ENCODE assay signal across 17 cellular contexts in genomic region chr14:96637521-96637920, GRCh38.
"Had no signal": no experiment of that assay in that cellular context is flagged by ENCODE, and none has a peak within 500 bp of the region (broad histone marks: within the 10 kb centered on the region; RNA-seq: fewer than 3 reads in every experiment).

No MANE protein-coding gene starts in this region.

- H3K4me1 ChIP-seq: body of pancreas, heart left ventricle, parathyroid adenoma, sigmoid colon, thyroid gland, uterus had no signal

- DNase-seq: activated CD4-positive, alpha-beta T cell treated with anti-CD3 and anti-CD28 coated beads, Interleukin-2, amount 50 U/mL, for 1 hour; activated CD4-positive, CD25-positive, alpha-beta regulatory T cell; activated naive CD4-positive, alpha-beta T cell treated with anti-CD3 and anti-CD28 coated beads for 36 hours; activated T-cell treated with anti-CD3 and anti-CD28 coated beads, Interleukin-2, amount 50 U/mL, for 1 hour; body of pancreas; central memory CD4-positive, alpha-beta T cell; erythroblast; heart left ventricle; immature natural killer cell; mesendoderm; natural killer cell; sigmoid colon; stimulated activated naive B cell treated with anti-CD40 and anti-IgM and Interleukin-4, amounts not matched to agents 10 μg/mL and 1 μg/mL and 100 μg/mL, for 72 hours; T1000; thyroid gland had no signal

- H3K27ac ChIP-seq: body of pancreas, heart left ventricle, parathyroid adenoma, sigmoid colon, thyroid gland, uterus had no signal

- H3K27me3 ChIP-seq: body of pancreas, heart left ventricle, sigmoid colon, thyroid gland, uterus had no signal

- H3K36me3 ChIP-seq: heart left ventricle, sigmoid colon, thyroid gland, uterus had no signal

- H3K79me2 ChIP-seq: parathyroid adenoma had no signal

- ATAC-seq: body of pancreas; heart left ventricle; natural killer cell; stimulated activated naive B cell treated with anti-CD40 and anti-IgM and Interleukin-4, amounts not matched to agents 10 μg/mL and 1 μg/mL and 100 μg/mL, for 72 hours had no signal

- H3K9ac ChIP-seq: parathyroid adenoma had no signal

- H2AFZ ChIP-seq: parathyroid adenoma had no signal

- H3K4me3 ChIP-seq: body of pancreas, heart left ventricle, sigmoid colon, thyroid gland, uterus had no signal

- H3K9me3 ChIP-seq: body of pancreas, heart left ventricle, sigmoid colon, thyroid gland, uterus had no signal
